Comparison of ENCODE assay signal across 1 cellular context in the genomic region with DNA sequence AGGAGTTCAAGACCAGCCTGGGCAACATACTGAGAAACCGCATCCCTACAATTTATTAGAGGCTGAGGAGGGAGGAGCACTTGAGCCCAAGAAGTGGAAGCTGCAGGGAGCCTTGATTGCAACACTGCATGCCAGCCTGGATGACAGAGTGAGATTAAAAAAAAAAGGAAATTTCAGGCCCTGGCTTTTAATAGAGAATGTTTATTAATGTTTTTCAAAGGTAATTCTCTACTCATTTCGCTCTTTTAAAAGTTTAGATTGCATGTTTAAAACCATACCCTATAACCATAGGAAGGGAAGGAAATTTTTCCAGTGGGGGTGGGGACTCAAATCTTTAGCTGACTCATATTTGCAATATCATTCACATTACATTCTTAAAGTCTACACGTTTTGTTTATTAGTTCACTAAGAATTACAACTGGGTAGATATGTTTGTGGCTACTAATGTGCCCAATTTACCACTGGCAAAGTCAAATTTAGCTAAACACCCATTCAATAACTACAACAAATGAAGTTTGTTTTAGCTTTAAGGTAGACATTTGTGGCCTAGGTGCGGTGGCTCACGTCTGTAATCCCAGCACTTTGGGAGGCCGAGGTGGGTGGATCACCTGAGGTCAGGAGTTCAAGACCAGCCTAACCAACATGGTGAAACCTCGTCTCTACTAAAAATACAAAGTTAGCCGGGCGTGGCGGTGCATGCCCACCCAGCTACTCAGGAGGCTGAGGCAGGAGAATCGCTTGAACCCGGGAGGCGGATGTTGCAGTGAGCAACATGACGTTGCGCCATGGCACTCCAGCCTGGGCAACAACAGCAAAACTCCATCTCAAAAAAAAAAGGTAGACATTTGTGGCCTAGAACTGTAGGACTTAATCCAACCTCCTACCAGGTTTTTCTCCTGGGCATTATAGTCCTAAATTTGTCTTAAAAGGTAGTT.
A peak's percentile ranks its signal among the peaks of the same experiment; 100 is the strongest.
TF ChIP-seq lines count a peak whose summit lies in the region.

No MANE protein-coding gene starts in this region.

TF ChIP-seq in H1, 55 proteins besides CTCF, POLR2A, EP300 and RAD21:
- peak; percentile 96 for TF ChIP-seq CEBPB (IDR thresholded peaks at IDR 0.05; ENCODE audit: low read depth, low read length)
- no peak for TF ChIP-seq SP1 (IDR thresholded peaks at IDR 0.05; ENCODE audit: low read depth, low read length)
- no peak for TF ChIP-seq MAFK (IDR thresholded peaks at IDR 0.05; ENCODE audit: low read depth, low read length)
- no peak for TF ChIP-seq ASH2L (IDR thresholded peaks at IDR 0.05; ENCODE audit: low read length)
- no peak for TF ChIP-seq JUND (IDR thresholded peaks at IDR 0.05; ENCODE audit: low read length)
